In genomic region chr12:12365442-12365802, GRCh38 we compare ENCODE assay signal across 19 cellular contexts. TPM values are rescaled to one million over a fixed set of nuclear protein-coding genes. Genes with fewer than 3 reads are reported as not detected.
DNase-seq lines count a peak whose midpoint lies in the region; ATAC-seq, FAIRE-seq and TF ChIP-seq lines count a peak whose summit lies in the region.
"Had no signal": no experiment of that assay in that cellular context is flagged by ENCODE, and none has a peak within 500 bp of the region (broad histone marks: within the 10 kb centered on the region; RNA-seq: fewer than 3 reads in every experiment).

No MANE protein-coding gene starts in this region.

- CTCF ChIA-PET in activated CD8-positive, alpha-beta T cell treated with anti-CD3 and anti-CD28 coated beads, Interleukin-2, amount 10 ng/mL, durations not matched to agents 7 days and 5 days (lab: Charles Lee) = interaction anchor here (0.6 to 2.4 kb wide), 6 partner anchors 9 to 372 kb away, joined by 3 to 12 read pairs (median 3); partner anchors contain the start of genes BORCS5 and MANSC1

- no peak for FAIRE-seq in H54 (lab: Jason Lieb, UNC)
- FAIRE-seq: colon had no signal

- peak; percentile 69 for ATAC-seq in stimulated activated naive CD8-positive, alpha-beta T cell treated with anti-CD3 and anti-CD28 coated beads, Interleukin-15, amount 100 ng/mL, for 72 hours
- ATAC-seq in stimulated activated naive CD8-positive, alpha-beta T cell treated with anti-CD3 and anti-CD28 coated beads, Interleukin-15, Interleukin-2, amounts not matched to agents 100 U/mL and 50 U/mL, for 24 hours = no peak
- no peak for ATAC-seq in activated CD8-positive, alpha-beta T cell treated with anti-CD3 and anti-CD28 coated beads, Interleukin-2, amount 10 ng/mL, durations not matched to agents 7 days and 5 days
- peak; percentile 18 for ATAC-seq in esophagus mucosa
- ATAC-seq: heart left ventricle; left lung; stimulated activated naive B cell treated with anti-CD40 and anti-IgM and Interleukin-4, amounts not matched to agents 10 μg/mL and 1 μg/mL and 100 μg/mL, for 72 hours had no signal

- peak overlapping the region in 1 of 2 donors; percentile 93 for H3K27ac Mint-ChIP-seq in stimulated activated naive CD8-positive, alpha-beta T cell treated with anti-CD3 and anti-CD28 coated beads, Interleukin-15, amount 100 ng/mL, for 72 hours
- peak overlapping the region; percentile 32 for H3K27ac Mint-ChIP-seq in activated CD8-positive, alpha-beta T cell treated with anti-CD3 and anti-CD28 coated beads, Interleukin-2, amount 10 ng/mL, durations not matched to agents 7 days and 5 days
- H3K27ac Mint-ChIP-seq: mesothelial cell of epicardium; progenitor cell of endocrine pancreas; stimulated activated naive B cell treated with anti-CD40 and anti-IgM and Interleukin-4, amounts not matched to agents 10 μg/mL and 1 μg/mL and 100 μg/mL, for 72 hours had no signal

- peaks cover 38% of the 10 kb centered on the region for H3K36me3 Mint-ChIP-seq in activated CD8-positive, alpha-beta T cell treated with anti-CD3 and anti-CD28 coated beads, Interleukin-2, amount 10 ng/mL, durations not matched to agents 7 days and 5 days (ENCODE audit: low read depth)

- POLR2A ChIA-PET in activated CD8-positive, alpha-beta T cell treated with anti-CD3 and anti-CD28 coated beads, Interleukin-2, amount 10 ng/mL, durations not matched to agents 7 days and 5 days (lab: Charles Lee) = interaction anchor here (0.6 to 2.9 kb wide), 3 partner anchors 8 to 359 kb away, joined by 3 to 12 read pairs (median 5); partner anchors contain the start of gene BORCS5

- TF ChIP-seq POLR2A in H54 (IDR thresholded peaks at IDR 0.05; ENCODE audit: low read depth, low read length) = no peak

- H3K4me1 Mint-ChIP-seq in stimulated activated naive CD8-positive, alpha-beta T cell treated with anti-CD3 and anti-CD28 coated beads, Interleukin-15, amount 100 ng/mL, for 72 hours = peaks cover 64% of the 10 kb centered on the region
- H3K4me1 Mint-ChIP-seq in activated CD8-positive, alpha-beta T cell treated with anti-CD3 and anti-CD28 coated beads, Interleukin-2, amount 10 ng/mL, durations not matched to agents 7 days and 5 days (ENCODE audit: low read depth) = peaks cover 41% of the 10 kb centered on the region

- H3K4me3 Mint-ChIP-seq in stimulated activated naive CD8-positive, alpha-beta T cell treated with anti-CD3 and anti-CD28 coated beads, Interleukin-15, amount 100 ng/mL, for 72 hours = no peak overlapping the region
- no peak overlapping the region for H3K4me3 Mint-ChIP-seq in activated CD8-positive, alpha-beta T cell treated with anti-CD3 and anti-CD28 coated beads, Interleukin-2, amount 10 ng/mL, durations not matched to agents 7 days and 5 days
- H3K4me3 Mint-ChIP-seq: activated CD4-positive, alpha-beta T cell treated with anti-CD3 and anti-CD28 coated beads, Interleukin-2, amount 10 ng/mL, durations not matched to agents 7 days and 5 days; mesothelial cell of epicardium; stimulated activated naive B cell treated with anti-CD40 and anti-IgM and Interleukin-4, amounts not matched to agents 10 μg/mL and 1 μg/mL and 100 μg/mL, for 72 hours had no signal

- H3K27me3 Mint-ChIP-seq in stimulated activated naive CD8-positive, alpha-beta T cell treated with anti-CD3 and anti-CD28 coated beads, Interleukin-15, amount 100 ng/mL, for 72 hours = no peaks in the 10 kb centered on the region
- no peaks in the 10 kb centered on the region for H3K27me3 Mint-ChIP-seq in activated CD8-positive, alpha-beta T cell treated with anti-CD3 and anti-CD28 coated beads, Interleukin-2, amount 10 ng/mL, durations not matched to agents 7 days and 5 days (ENCODE audit: low read depth)
- H3K27me3 Mint-ChIP-seq: activated CD4-positive, alpha-beta T cell treated with anti-CD3 and anti-CD28 coated beads, Interleukin-2, amount 10 ng/mL, durations not matched to agents 7 days and 5 days; progenitor cell of endocrine pancreas; stimulated activated naive B cell treated with anti-CD40 and anti-IgM and Interleukin-4, amounts not matched to agents 10 μg/mL and 1 μg/mL and 100 μg/mL, for 72 hours had no signal

- no peaks in the 10 kb centered on the region for H3K9me3 Mint-ChIP-seq in stimulated activated naive CD8-positive, alpha-beta T cell treated with anti-CD3 and anti-CD28 coated beads, Interleukin-15, amount 100 ng/mL, for 72 hours
- H3K9me3 Mint-ChIP-seq in activated CD8-positive, alpha-beta T cell treated with anti-CD3 and anti-CD28 coated beads, Interleukin-2, amount 10 ng/mL, durations not matched to agents 7 days and 5 days (ENCODE audit: insufficient read depth) = no peaks in the 10 kb centered on the region
- H3K9me3 Mint-ChIP-seq: activated CD4-positive, alpha-beta T cell treated with anti-CD3 and anti-CD28 coated beads, Interleukin-2, amount 10 ng/mL, durations not matched to agents 7 days and 5 days; mesothelial cell of epicardium; stimulated activated naive B cell treated with anti-CD40 and anti-IgM and Interleukin-4, amounts not matched to agents 10 μg/mL and 1 μg/mL and 100 μg/mL, for 72 hours had no signal

- DNase-seq in stimulated activated naive CD8-positive, alpha-beta T cell treated with anti-CD3 and anti-CD28 coated beads, Interleukin-15, amount 100 ng/mL, for 72 hours = no peak
- DNase-seq in stimulated activated naive CD8-positive, alpha-beta T cell treated with anti-CD3 and anti-CD28 coated beads, Interleukin-15, Interleukin-2, amounts not matched to agents 100 U/mL and 50 U/mL, for 24 hours = no peak
- DNase-seq in activated CD8-positive, alpha-beta T cell treated with anti-CD3 and anti-CD28 coated beads, Interleukin-2, amount 10 ng/mL, durations not matched to agents 7 days and 5 days = no peak
- DNase-seq in ecto neural progenitor cell (ENCODE audit: low spot score) (no peak), H54 (ENCODE audit: insufficient read length, low spot score) (no peak), 8988T (no peak), Ammon's horn (ENCODE audit: low spot score) (no peak)
- DNase-seq: activated naive CD4-positive, alpha-beta T cell treated with anti-CD3 and anti-CD28 coated beads, Interleukin-2, amount 50 U/mL, for 16 hours; DMS79 treated with DMSO at 0.1 percent for 48 hours; heart left ventricle; left lung; NCI-H1105 treated with DMSO at 0.1 percent for 48 hours; NCI-H2171; stimulated activated naive B cell treated with anti-CD40 and anti-IgM and Interleukin-4, amounts not matched to agents 10 μg/mL and 1 μg/mL and 100 μg/mL, for 72 hours had no signal

RNA-seq across cellular contexts. Expression of gene BORCS5, which starts 8.5 kb away (rescaled TPM):
- total RNA-seq in activated CD8-positive, alpha-beta T cell treated with anti-CD3 and anti-CD28 coated beads, Interleukin-2, amount 10 ng/mL, durations not matched to agents 7 days and 5 days = 10 to 100 TPM; 18.8 to 21.2 TPM
- total RNA-seq in esophagus mucosa = 17.9 TPM

RNA-seq across cellular contexts. Expression of gene MANSC1, which starts 15.4 kb away (rescaled TPM):
- under 1 TPM in 1 of 2 experiments, not detected in 1; 0.13 TPM for total RNA-seq in activated CD8-positive, alpha-beta T cell treated with anti-CD3 and anti-CD28 coated beads, Interleukin-2, amount 10 ng/mL, durations not matched to agents 7 days and 5 days
- total RNA-seq in esophagus mucosa = 47.8 TPM

Comparison
In these comparisons a context has a peak if more than half of its experiments do, and no peak if none do; other contexts are left out.
1. ATAC-seq: peak in stimulated activated naive CD8-positive, alpha-beta T cell treated with anti-CD3 and anti-CD28 coated beads, Interleukin-15, amount 100 ng/mL, for 72 hours (single experiment) and esophagus mucosa (single experiment); none in stimulated activated naive CD8-positive, alpha-beta T cell treated with anti-CD3 and anti-CD28 coated beads, Interleukin-15, Interleukin-2, amounts not matched to agents 100 U/mL and 50 U/mL, for 24 hours (single experiment) and activated CD8-positive, alpha-beta T cell treated with anti-CD3 and anti-CD28 coated beads, Interleukin-2, amount 10 ng/mL, durations not matched to agents 7 days and 5 days (single experiment).
2. RNA of gene MANSC1, which starts 15.4 kb away (total RNA-seq): 47.8 TPM in esophagus mucosa (single experiment); 0.13 TPM in activated CD8-positive, alpha-beta T cell treated with anti-CD3 and anti-CD28 coated beads, Interleukin-2, amount 10 ng/mL, durations not matched to agents 7 days and 5 days; every median in the first group is over 10 times any median in the second.